In genomic region chr13:39263033-39263432, GRCh38 we compare ENCODE assay signal across 8 cellular contexts.
DNase-seq lines count a peak whose midpoint lies in the region; ATAC-seq, FAIRE-seq and TF ChIP-seq lines count a peak whose summit lies in the region.

No MANE protein-coding gene starts in this region.

- FAIRE-seq in GM12892 (lab: Jason Lieb, UNC) = peak; percentile 91

- DNase-seq in AG08395 (ENCODE audit: low spot score) (peak; percentile 69), GM12892 (ENCODE audit: insufficient read length) (peak; percentile 8), NCI-H1436 (lab: John Stamatoyannopoulos, UW) (peak; percentile 6), fibroblast of peridontal ligament (ENCODE audit: extremely low read depth) (peak; percentile 43), nucleus accumbens (lab: John Stamatoyannopoulos, UW) (peak in 42 of 56 donors; percentile 1 to 71 (median 12))
- peak; percentile 1 to 9 for DNase-seq in activated CD4-positive, alpha-beta T cell treated with anti-CD3 and anti-CD28 coated beads for 4 hours

- ATAC-seq in HG02870 (IDR thresholded peaks at IDR 0.05; ENCODE audit: unreplicated experiment) = peak; percentile 75
- ATAC-seq in GM21737 (IDR thresholded peaks at IDR 0.05; ENCODE audit: unreplicated experiment) = no peak

- TF ChIP-seq POLR2A in GM12892 (IDR thresholded peaks at IDR 0.05; ENCODE audit: low read depth, low read length) = no peak

Comparison
In these comparisons a context has a peak if more than half of its experiments do, and no peak if none do; other contexts are left out.
1. DNase-seq: peak in every context shown above with its lines; median percentile 69 in AG08395; 43 in fibroblast of peridontal ligament; 12 in nucleus accumbens; 8 in GM12892; 6 in NCI-H1436; 5 in activated CD4-positive, alpha-beta T cell treated with anti-CD3 and anti-CD28 coated beads for 4 hours.